In genomic region chr6:116884530-116884929, GRCh38 we compare ENCODE assay signal across 25 cellular contexts. TPM values are rescaled to one million over a fixed set of nuclear protein-coding genes. Genes with fewer than 3 reads are reported as not detected.
A peak's percentile ranks its signal among the peaks of the same experiment; 100 is the strongest.
DNase-seq lines count a peak whose midpoint lies in the region; ATAC-seq and TF ChIP-seq lines count a peak whose summit lies in the region.
"Had no signal": no experiment of that assay in that cellular context is flagged by ENCODE, and none has a peak within 500 bp of the region (broad histone marks: within the 10 kb centered on the region; RNA-seq: fewer than 3 reads in every experiment).

No MANE protein-coding gene starts in this region.

- H3K4me1 Mint-ChIP-seq in endodermal cell, result peaks cover 32% of the 10 kb centered on the region
- H3K4me1 Mint-ChIP-seq: CD4-positive, alpha-beta memory T cell had no signal

- no peaks in the 10 kb centered on the region for H3K36me3 ChIP-seq in endodermal cell (ENCODE audit: control insufficient read depth, insufficient read depth, low read length)
- H3K36me3 ChIP-seq: SJCRH30 had no signal

- H3K27ac ChIP-seq in endodermal cell (ENCODE audit: low read depth, low read length), result no peak overlapping the region
- H3K27ac ChIP-seq: A549, SJCRH30 had no signal

- peaks cover 14% of the 10 kb centered on the region for H3K27me3 ChIP-seq in endodermal cell (ENCODE audit: control insufficient read depth, insufficient read depth, low read length, poor library complexity, severe bottlenecking)

- no peaks in the 10 kb centered on the region for H3K36me3 Mint-ChIP-seq in endodermal cell (ENCODE audit: low read depth)
- H3K36me3 Mint-ChIP-seq: CD4-positive, alpha-beta memory T cell had no signal

- TF ChIP-seq CTCF in endodermal cell (conservative IDR thresholded peaks at IDR 0.05), result no peak

- no peak overlapping the region for H3K4me3 Mint-ChIP-seq in endodermal cell
- H3K4me3 Mint-ChIP-seq: CD4-positive, alpha-beta memory T cell had no signal

- no peak overlapping the region for H3K27ac Mint-ChIP-seq in endodermal cell
- H3K27ac Mint-ChIP-seq: CD4-positive, alpha-beta memory T cell had no signal

- peaks cover 5% of the 10 kb centered on the region for H3K27me3 Mint-ChIP-seq in endodermal cell (ENCODE audit: insufficient read depth)

- H3K9ac ChIP-seq in endodermal cell (ENCODE audit: extremely low read depth, low read length, poor library complexity, severe bottlenecking), result no peak overlapping the region

- ATAC-seq in GM19023 (IDR thresholded peaks at IDR 0.05; ENCODE audit: unreplicated experiment), result no peak
- ATAC-seq: A549, PC-3, SK-N-SH treated with all-trans-retinoic acid at 6 μM for 48 hours had no signal

- H3K4me1 ChIP-seq in endodermal cell (ENCODE audit: control insufficient read depth, insufficient read depth, low read length), result no peaks in the 10 kb centered on the region
- H3K4me1 ChIP-seq: A549, SJCRH30 had no signal

- WGBS in endodermal cell (ENCODE audit: insufficient coverage in 1 of 2, insufficient read length in 1 of 2), 2 experiments, result 31 to 81% methylated on average over 2 of the region's 3 CpGs

- no peaks in the 10 kb centered on the region for H3K9me3 ChIP-seq in endodermal cell (ENCODE audit: control insufficient read depth, low read length)
- H3K9me3 ChIP-seq: A549, Caco-2, SJCRH30 had no signal

- POLR2A ChIA-PET in HEK293T (lab: Yijun Ruan, JAX), result no interaction called here

- H3K9me3 Mint-ChIP-seq in endodermal cell, result no peaks in the 10 kb centered on the region

- DNase-seq in HEK293T (ENCODE audit: extremely low spot score), result no peak
- peak; percentile 2 for DNase-seq in NCI-H69 (lab: John Stamatoyannopoulos, UW)
- peak; percentile 55 for DNase-seq in endodermal cell
- peak; percentile 2 for DNase-seq in renal cortical epithelial cell (ENCODE audit: low read depth)
- DNase-seq in erythroblast (lab: John Stamatoyannopoulos, UW), result no peak
- no peak for DNase-seq in HT-29 (ENCODE audit: low spot score)
- DNase-seq: C1 segment of cervical spinal cord; Caco-2; CD4-positive, alpha-beta memory T cell; DND-41; Karpas-422; NCI-H1092; NCI-H1417 treated with DMSO at 0.1 percent for 48 hours; NCI-H1694 treated with DMSO at 0.1 percent for 48 hours; NCI-H2081; NCI-H2171 treated with DMSO at 0.1 percent for 48 hours; NCI-H345; NCI-H510A treated with DMSO at 0.1 percent for 48 hours; NCI-H748 treated with DMSO at 0.1 percent for 48 hours; NK-92 treated with Interleukin-12 subunit alpha and Interleukin-12 subunit beta, amount 100 ng/mL, for 24 hours; PC-3; SJCRH30 had no signal

- no peak overlapping the region for H3K4me3 ChIP-seq in endodermal cell (ENCODE audit: low read length)
- H3K4me3 ChIP-seq: A549, SJCRH30 had no signal

- TF ChIP-seq POLR2A in erythroblast (IDR thresholded peaks at IDR 0.05; ENCODE audit: low read length), result no peak

- CTCF ChIA-PET in HEK293T (lab: Yijun Ruan, JAX), result interaction anchor here (0.7 kb wide), 1 partner anchor 7 kb away, joined by 3 read pairs; no protein-coding TSS in a partner anchor

TF ChIP-seq in HEK293T, 16 proteins besides CTCF, POLR2A, EP300 and RAD21:
- TF ChIP-seq PKNOX1 (IDR thresholded peaks at IDR 0.05), result peak; percentile 82
- no peak for TF ChIP-seq NFRKB (IDR thresholded peaks at IDR 0.05)
TF ChIP-seq in HEK293T: peak in this region for 1.

RNA-seq across cellular contexts. Expression of gene RFX6, which starts 7.5 kb away (rescaled TPM):
- 1 to 10 TPM in 1 of 2 donors, under 1 TPM in 1; 0.22 to 1.2 TPM for total RNA-seq in endodermal cell
- 0.32 TPM for polyA plus RNA-seq in endodermal cell (2013, experiment 1 of 2)
- 0.25 TPM for polyA plus RNA-seq in endodermal cell (2013, experiment 2 of 2)
- not detected in 2 replicates for total RNA-seq in renal cortical epithelial cell
- total RNA-seq in HT-29 (2014; rRNA removed; shearing (Covaris generic)), result 0.13 and 0.23 TPM in 2 replicates
- total RNA-seq: CD4-positive, alpha-beta memory T cell; SJCRH30 had no signal
- polyA plus RNA-seq: A549; CD4-positive, alpha-beta memory T cell had no signal

RNA-seq across cellular contexts. Expression of gene GPRC6A, which starts 55.6 kb away (rescaled TPM):
- total RNA-seq in endodermal cell (not detected), renal cortical epithelial cell (not detected in 2 replicates)
- polyA plus RNA-seq in endodermal cell (2013, experiment 1 of 2), result not detected
- polyA plus RNA-seq in endodermal cell (2013, experiment 2 of 2), result not detected
- not detected in 2 replicates for total RNA-seq in HT-29 (2014; rRNA removed; shearing (Covaris generic))
- total RNA-seq: CD4-positive, alpha-beta memory T cell; PC-3; SJCRH30 had no signal
- polyA plus RNA-seq: A549; CD4-positive, alpha-beta memory T cell had no signal

Comparison
In these comparisons a context has a peak if more than half of its experiments do, and no peak if none do; other contexts are left out.
1. DNase-seq: peak in NCI-H69 (single experiment), endodermal cell (single experiment) and renal cortical epithelial cell (single experiment); none in HEK293T (single experiment), erythroblast (0 of 2) and HT-29 (single experiment).